8 cellular contexts compared by ENCODE assay signal in the genomic region with DNA sequence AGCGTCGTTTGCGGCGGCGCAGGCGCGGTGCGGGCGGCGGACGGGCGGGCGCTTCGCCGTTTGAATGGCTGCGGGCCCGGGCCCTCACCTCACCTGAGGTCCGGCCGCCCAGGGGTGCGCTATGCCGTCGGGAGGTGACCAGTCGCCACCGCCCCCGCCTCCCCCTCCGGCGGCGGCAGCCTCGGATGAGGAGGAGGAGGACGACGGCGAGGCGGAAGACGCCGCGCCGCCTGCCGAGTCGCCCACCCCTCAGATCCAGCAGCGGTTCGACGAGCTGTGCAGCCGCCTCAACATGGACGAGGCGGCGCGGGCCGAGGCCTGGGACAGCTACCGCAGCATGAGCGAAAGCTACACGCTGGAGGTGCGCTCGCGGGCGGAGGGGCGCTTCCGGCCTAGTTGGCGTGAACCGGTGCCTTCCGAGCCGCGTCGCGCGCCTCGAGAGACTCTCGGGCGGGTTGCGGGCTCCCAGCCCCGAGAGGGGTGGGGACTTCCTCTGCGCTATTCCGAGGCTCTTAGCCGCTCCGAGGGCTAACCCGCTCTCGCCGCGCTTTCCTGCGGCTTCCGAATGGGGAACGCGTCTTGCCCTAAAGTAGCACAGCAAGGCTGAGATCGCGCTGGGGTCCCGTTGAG. TPM values are rescaled to one million over a fixed set of nuclear protein-coding genes. Genes with fewer than 3 reads are reported as not detected.
A peak's percentile ranks its signal among the peaks of the same experiment; 100 is the strongest.
DNase-seq lines count a peak whose midpoint lies in the region; TF ChIP-seq lines count a peak whose summit lies in the region.

A gene with protein sequence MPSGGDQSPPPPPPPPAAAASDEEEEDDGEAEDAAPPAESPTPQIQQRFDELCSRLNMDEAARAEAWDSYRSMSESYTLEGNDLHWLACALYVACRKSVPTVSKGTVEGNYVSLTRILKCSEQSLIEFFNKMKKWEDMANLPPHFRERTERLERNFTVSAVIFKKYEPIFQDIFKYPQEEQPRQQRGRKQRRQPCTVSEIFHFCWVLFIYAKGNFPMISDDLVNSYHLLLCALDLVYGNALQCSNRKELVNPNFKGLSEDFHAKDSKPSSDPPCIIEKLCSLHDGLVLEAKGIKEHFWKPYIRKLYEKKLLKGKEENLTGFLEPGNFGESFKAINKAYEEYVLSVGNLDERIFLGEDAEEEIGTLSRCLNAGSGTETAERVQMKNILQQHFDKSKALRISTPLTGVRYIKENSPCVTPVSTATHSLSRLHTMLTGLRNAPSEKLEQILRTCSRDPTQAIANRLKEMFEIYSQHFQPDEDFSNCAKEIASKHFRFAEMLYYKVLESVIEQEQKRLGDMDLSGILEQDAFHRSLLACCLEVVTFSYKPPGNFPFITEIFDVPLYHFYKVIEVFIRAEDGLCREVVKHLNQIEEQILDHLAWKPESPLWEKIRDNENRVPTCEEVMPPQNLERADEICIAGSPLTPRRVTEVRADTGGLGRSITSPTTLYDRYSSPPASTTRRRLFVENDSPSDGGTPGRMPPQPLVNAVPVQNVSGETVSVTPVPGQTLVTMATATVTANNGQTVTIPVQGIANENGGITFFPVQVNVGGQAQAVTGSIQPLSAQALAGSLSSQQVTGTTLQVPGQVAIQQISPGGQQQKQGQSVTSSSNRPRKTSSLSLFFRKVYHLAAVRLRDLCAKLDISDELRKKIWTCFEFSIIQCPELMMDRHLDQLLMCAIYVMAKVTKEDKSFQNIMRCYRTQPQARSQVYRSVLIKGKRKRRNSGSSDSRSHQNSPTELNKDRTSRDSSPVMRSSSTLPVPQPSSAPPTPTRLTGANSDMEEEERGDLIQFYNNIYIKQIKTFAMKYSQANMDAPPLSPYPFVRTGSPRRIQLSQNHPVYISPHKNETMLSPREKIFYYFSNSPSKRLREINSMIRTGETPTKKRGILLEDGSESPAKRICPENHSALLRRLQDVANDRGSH (plus strand): TSS at position 36 of the 630 bp plus-strand sequence. CDS start 86 bp downstream, at position 122.

- peak within 1 kb of the TSS; percentile 98 for H3K4me2 ChIP-seq in osteoblast (ENCODE audit: insufficient read depth, low read length)

- H3K36me3 Mint-ChIP-seq in activated naive CD4-positive, alpha-beta T cell treated with anti-CD3 and anti-CD28 coated beads for 36 hours (ENCODE audit: low read depth) = peaks cover 8% of the 10 kb centered on the region

- TF ChIP-seq POLR2A in thyroid gland (IDR thresholded peaks at IDR 0.05) = peak; percentile 55 to 82

- H3K4me1 Mint-ChIP-seq in activated naive CD4-positive, alpha-beta T cell treated with anti-CD3 and anti-CD28 coated beads for 36 hours (ENCODE audit: low read depth) = peaks cover 36% of the 10 kb centered on the region

- 0 to 1% methylated on average over 2 to 16 of the region's 85 CpGs for WGBS in thyroid gland, 2 donors

- no peaks in the 10 kb centered on the region for H4K20me1 ChIP-seq in osteoblast (ENCODE audit: insufficient read depth, low read length)

- peak; percentile 63 for DNase-seq in DMS 273 treated with DMSO at 0.1 percent for 48 hours (lab: John Stamatoyannopoulos, UW)
- DNase-seq in GM20000 (ENCODE audit: low spot score) = peak; percentile 77
- DNase-seq in HS-27A (ENCODE audit: low read depth) = peak; percentile 29
- DNase-seq in SJCRH30 = peak; percentile 65 to 72
- peak; percentile 75 for DNase-seq in activated naive CD4-positive, alpha-beta T cell treated with anti-CD3 and anti-CD28 coated beads for 36 hours
- DNase-seq in germinal center (ENCODE audit: low spot score) = peak; percentile 84
- peak; percentile 73 for DNase-seq in osteoblast (ENCODE audit: insufficient read length, low spot score, missing footprints)
- DNase-seq in thyroid gland = peak; percentile 34 to 85

- peak within 1 kb of the TSS; percentile 100 for H2AFZ ChIP-seq in osteoblast (ENCODE audit: low read length)

- H3K79me2 ChIP-seq in osteoblast (ENCODE audit: insufficient read depth, low read length) = peaks cover 44% of the 10 kb centered on the region

- H3K27ac ChIP-seq in SJCRH30 (peak within 1 kb of the TSS; percentile 76), osteoblast (ENCODE audit: low read depth, low read length) (peak within 1 kb of the TSS; percentile 86), thyroid gland (peak within 1 kb of the TSS; percentile 95 to 98 (median 98))

- intact Hi-C loops in activated naive CD4-positive, alpha-beta T cell treated with anti-CD3 and anti-CD28 coated beads for 36 hours (cut with micrococcal nuclease) = loop anchor here (1.0 to 10.0 kb wide), 6 partner anchors 23 to 380 kb away; partner anchors contain the start of genes AKTIP, CHD9, CHD9NB and RPGRIP1L
- intact Hi-C loops in thyroid gland (cut with DNase I) = loop anchor here (10.0 kb wide), 1 partner anchor 70 kb away; the partner anchor contains the start of gene AKTIP

- H3K27me3 Mint-ChIP-seq in activated naive CD4-positive, alpha-beta T cell treated with anti-CD3 and anti-CD28 coated beads for 36 hours (ENCODE audit: low read depth) = no peaks in the 10 kb centered on the region

- H3K27ac Mint-ChIP-seq in activated naive CD4-positive, alpha-beta T cell treated with anti-CD3 and anti-CD28 coated beads for 36 hours = peak within 1 kb of the TSS; percentile 93

- no peaks in the 10 kb centered on the region; the same call in 1 of the 2 replicates for H3K9me3 ChIP-seq in SJCRH30 (replicated peaks)
- no peaks in the 10 kb centered on the region for H3K9me3 ChIP-seq in osteoblast (ENCODE audit: low read depth, low read length)
- H3K9me3 ChIP-seq in thyroid gland = no peaks in the 10 kb centered on the region

- H3K4me1 ChIP-seq in SJCRH30 (no peaks in the 10 kb centered on the region), osteoblast (ENCODE audit: insufficient read depth, low read length) (peaks cover 14% of the 10 kb centered on the region), thyroid gland (peaks cover 13 to 17% of the 10 kb centered on the region in 2 donors)

- TF ChIP-seq CTCF in GM20000 (IDR thresholded peaks at IDR 0.05; ENCODE audit: extremely low read depth, missing control alignments) (no peak), osteoblast (IDR thresholded peaks at IDR 0.05; ENCODE audit: extremely low read depth, low read depth, low read length) (no peak), thyroid gland (IDR thresholded peaks at IDR 0.05) (no peak)

- peak within 1 kb of the TSS; percentile 97 for H3K4me3 ChIP-seq in SJCRH30
- peak within 1 kb of the TSS; percentile 94 for H3K4me3 ChIP-seq in osteoblast (ENCODE audit: insufficient read depth, low read length)
- H3K4me3 ChIP-seq in thyroid gland (replicated peaks in 1 of 3) = peak within 1 kb of the TSS; percentile 62 to 98 (median 71)

- peak within 1 kb of the TSS; percentile 96 for H3K4me3 Mint-ChIP-seq in activated naive CD4-positive, alpha-beta T cell treated with anti-CD3 and anti-CD28 coated beads for 36 hours

- H3K9me3 Mint-ChIP-seq in activated naive CD4-positive, alpha-beta T cell treated with anti-CD3 and anti-CD28 coated beads for 36 hours = peaks cover 2% of the 10 kb centered on the region

- H3K27me3 ChIP-seq in SJCRH30 (no peaks in the 10 kb centered on the region), osteoblast (ENCODE audit: insufficient read depth, low read length) (no peaks in the 10 kb centered on the region), thyroid gland (no peaks in the 10 kb centered on the region)

- CTCF ChIA-PET in activated naive CD4-positive, alpha-beta T cell treated with anti-CD3 and anti-CD28 coated beads for 36 hours (lab: Charles Lee) = interaction anchor here (1.0 to 1.3 kb wide), 2 partner anchors 18 to 78 kb away, joined by 3 read pairs; no protein-coding TSS in a partner anchor

- no peaks in the 10 kb centered on the region; the same call in 1 of the 2 replicates for H3K36me3 ChIP-seq in SJCRH30
- no peaks in the 10 kb centered on the region for H3K36me3 ChIP-seq in osteoblast (ENCODE audit: insufficient read depth, low read length)
- no peaks in the 10 kb centered on the region for H3K36me3 ChIP-seq in thyroid gland

RNA-seq across cellular contexts. Expression of the gene that starts here (rescaled TPM):
- total RNA-seq in SJCRH30 (2014; rRNA removed; shearing (Covaris generic)) = 60.8 and 69.0 TPM in 2 replicates
- total RNA-seq in activated naive CD4-positive, alpha-beta T cell treated with anti-CD3 and anti-CD28 coated beads for 36 hours = 100 to 1,000 TPM in 1 of 2 experiments, 10 to 100 TPM in 1; 99.2 to 100 TPM
- 56.1 and 61.0 TPM in 2 replicates for total RNA-seq in osteoblast
- total RNA-seq in thyroid gland = 100 to 1,000 TPM; 110 to 166 (median 145) TPM

Comparison
In these comparisons a context has a peak if more than half of its experiments do, and no peak if none do; other contexts are left out.
1. Peak in every context shown above with its lines: DNase-seq, H3K4me3 ChIP-seq and H3K27ac ChIP-seq.
2. DNase-seq: peak in every context shown above with its lines; median percentile 84 in germinal center; 77 in GM20000; 75 in activated naive CD4-positive, alpha-beta T cell treated with anti-CD3 and anti-CD28 coated beads for 36 hours; 73 in osteoblast; 68 in SJCRH30; 63 in DMS 273 treated with DMSO at 0.1 percent for 48 hours; 60 in thyroid gland; 29 in HS-27A.